In the genomic region with DNA sequence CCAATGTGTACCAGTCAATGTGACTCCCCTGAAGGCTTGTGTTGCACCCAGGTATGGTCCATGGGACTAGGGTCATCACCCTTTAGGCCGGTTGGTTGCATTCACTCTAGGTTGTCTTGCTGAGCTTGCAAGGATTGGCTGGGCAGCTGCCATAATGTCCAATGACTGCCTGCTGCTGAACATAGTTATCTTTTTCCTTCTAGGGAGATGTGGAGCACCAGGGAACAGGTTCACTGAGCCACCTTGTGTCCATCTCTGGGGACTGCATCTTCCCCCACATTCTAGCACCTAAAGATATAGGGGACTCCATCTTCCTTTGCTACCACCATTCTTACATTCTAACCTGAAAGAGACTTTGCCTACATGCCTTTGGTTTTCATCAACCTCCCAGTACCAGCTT, we compare ENCODE assay signal across 8 cellular contexts.
DNase-seq lines count a peak whose midpoint lies in the region; ATAC-seq and TF ChIP-seq lines count a peak whose summit lies in the region.

No MANE protein-coding gene starts in this region.

- H2BK120ac ChIP-seq in neuronal stem cell (ENCODE audit: low read depth, low read length), result no peak overlapping the region

- H2BK15ac ChIP-seq in neuronal stem cell (ENCODE audit: low read length), result no peak overlapping the region

- TF ChIP-seq CTCF in fibroblast of lung (conservative IDR thresholded peaks at IDR 0.05 in 1 of 2, IDR thresholded peaks at IDR 0.05 in 1 of 2; ENCODE audit: low read depth in 1 of 2, low read length in 2 of 2), result peak; percentile 48 to 70

- ATAC-seq in GM19372 (IDR thresholded peaks at IDR 0.05; ENCODE audit: low read depth, unreplicated experiment), result peak; percentile 87
- peak; percentile 85 for ATAC-seq in HG03196 (IDR thresholded peaks at IDR 0.05; ENCODE audit: unreplicated experiment)

- H3K27ac ChIP-seq in fibroblast of lung (ENCODE audit: insufficient read depth, low read length) (no peak overlapping the region), neuronal stem cell (replicated peaks; ENCODE audit: low read length) (no peak overlapping the region)

- no peak overlapping the region for H2BK12ac ChIP-seq in neuronal stem cell (ENCODE audit: low read length)

- H3K4me2 ChIP-seq in fibroblast of lung (ENCODE audit: extremely low read depth, insufficient read depth, low read length) (no peak overlapping the region), neuronal stem cell (ENCODE audit: insufficient read depth, low read length, poor library complexity, severe bottlenecking) (no peak overlapping the region)

- H3K9me3 ChIP-seq in fibroblast of lung (ENCODE audit: control insufficient read depth, insufficient read depth, low read depth, low read length), result no peaks in the 10 kb centered on the region
- H3K9me3 ChIP-seq in neuronal stem cell (replicated peaks in 1 of 2; ENCODE audit: control insufficient read depth in 2 of 2, insufficient read depth in 1 of 2, low read depth in 1 of 2, low read length in 2 of 2), result no peaks in the 10 kb centered on the region

- peak overlapping the region; percentile 57 for H3K18ac ChIP-seq in neuronal stem cell (ENCODE audit: low read length)

- no peaks in the 10 kb centered on the region for H3K79me2 ChIP-seq in fibroblast of lung (ENCODE audit: control insufficient read depth, insufficient read depth, low read length)

- no peak overlapping the region for H3K4ac ChIP-seq in neuronal stem cell (ENCODE audit: low read length)

- no peak overlapping the region for H3K9ac ChIP-seq in fibroblast of lung (ENCODE audit: insufficient read depth, low read length)
- no peak overlapping the region for H3K9ac ChIP-seq in neuronal stem cell (ENCODE audit: low read depth, low read length, poor library complexity)

- H3K36me3 ChIP-seq in fibroblast of lung (ENCODE audit: control insufficient read depth, insufficient read depth, low read length) (no peaks in the 10 kb centered on the region), neuronal stem cell (replicated peaks in 1 of 2; ENCODE audit: control insufficient read depth in 2 of 2, insufficient read depth in 2 of 2, low read length in 2 of 2) (no peaks in the 10 kb centered on the region)

- H4K20me1 ChIP-seq in fibroblast of lung (ENCODE audit: control insufficient read depth, extremely low read depth, insufficient read depth, low read length), result no peaks in the 10 kb centered on the region

- H2AFZ ChIP-seq in fibroblast of lung (ENCODE audit: low read length) (no peak overlapping the region), neuronal stem cell (ENCODE audit: low read length) (no peak overlapping the region)

- H2AK5ac ChIP-seq in neuronal stem cell (ENCODE audit: low read depth, low read length), result no peak overlapping the region

- no peak overlapping the region for H4K8ac ChIP-seq in neuronal stem cell (ENCODE audit: low read depth, low read length)

- no peak overlapping the region for H3K23ac ChIP-seq in neuronal stem cell (ENCODE audit: low read depth, low read length, poor library complexity)

- H3K4me3 ChIP-seq in fibroblast of lung (replicated peaks in 1 of 4; ENCODE audit: control extremely low read depth in 1 of 4, insufficient read depth in 1 of 4, low read depth in 3 of 4, low read length in 4 of 4), result no peak overlapping the region
- no peak overlapping the region for H3K4me3 ChIP-seq in neuronal stem cell (ENCODE audit: low read length in 2 of 2)

- peaks cover 16% of the 10 kb centered on the region for H3K4me1 ChIP-seq in fibroblast of lung (ENCODE audit: control insufficient read depth, extremely low read depth, insufficient read depth, low read length)
- H3K4me1 ChIP-seq in neuronal stem cell (ENCODE audit: control insufficient read depth in 2 of 2, insufficient read depth in 1 of 2, low read depth in 1 of 2, low read length in 2 of 2), result peaks cover 4 to 25% of the 10 kb centered on the region in 2 donors

- H3K14ac ChIP-seq in neuronal stem cell (ENCODE audit: low read length), result no peak overlapping the region

- WGBS in neuronal stem cell (ENCODE audit: extremely low coverage in 2 of 2, insufficient read length in 2 of 2, insufficient replicate concordance in 1 of 2), 2 donors, result no CpG with 5 or more reads among the region's 1 CpG

- H4K91ac ChIP-seq in neuronal stem cell (ENCODE audit: low read depth, low read length, poor library complexity), result no peak overlapping the region

- H2BK5ac ChIP-seq in neuronal stem cell (ENCODE audit: low read length), result no peak overlapping the region

- DNase-seq in COLO829 (ENCODE audit: low spot score) (peak; percentile 72), NCI-H524 treated with DMSO at 0.1 percent for 48 hours (lab: John Stamatoyannopoulos, UW) (peak; percentile 47), fibroblast of lung (ENCODE audit: low read depth in 2 of 2) (peak; percentile 48 to 67), neuronal stem cell (ENCODE audit: low spot score) (peak; percentile 15)
- peak; percentile 25 for DNase-seq in activated CD4-positive, alpha-beta T cell treated with anti-CD3 and anti-CD28 coated beads, Interleukin-2, amount 50 U/mL, for 1 hour
- DNase-seq in central memory CD4-positive, alpha-beta T cell, result no peak

- H3K79me1 ChIP-seq in neuronal stem cell (ENCODE audit: low read depth, low read length), result no peaks in the 10 kb centered on the region

- H3K27me3 ChIP-seq in fibroblast of lung (ENCODE audit: control insufficient read depth, insufficient read depth, low read length), result no peaks in the 10 kb centered on the region
- H3K27me3 ChIP-seq in neuronal stem cell (ENCODE audit: control insufficient read depth in 3 of 3, insufficient read depth in 3 of 3, low read depth in 1 of 3, low read length in 3 of 3), result no peaks in the 10 kb centered on the region
